Comparison of ENCODE assay signal across 8 cellular contexts in the genomic region with DNA sequence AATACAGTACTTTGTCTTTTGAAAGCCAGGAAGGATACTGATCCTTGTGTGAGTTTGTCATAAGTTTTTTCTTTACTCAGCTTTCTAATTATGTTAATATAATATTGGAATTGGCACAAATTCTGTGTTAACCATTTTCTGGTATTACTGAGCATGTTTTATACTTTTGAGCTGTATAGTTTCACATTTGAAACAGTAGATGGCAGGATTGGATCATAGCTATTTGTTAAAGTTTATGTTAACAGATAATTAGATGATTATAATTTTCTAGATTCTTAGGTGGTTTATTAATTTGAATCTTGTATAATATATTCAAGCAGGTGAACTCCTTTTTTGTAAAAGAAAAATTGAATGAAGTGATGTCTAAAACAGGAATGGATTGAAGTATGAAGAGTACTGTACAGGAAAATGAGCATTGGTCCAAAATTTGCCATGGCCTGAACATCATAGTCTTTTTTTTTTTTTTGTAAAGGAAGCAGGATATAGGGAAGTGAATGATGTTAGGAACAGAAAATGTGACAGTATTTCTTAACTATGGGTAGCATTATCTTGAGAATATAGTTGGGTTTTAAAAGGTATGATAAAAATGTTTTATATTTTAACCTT.
DNase-seq lines count a peak whose midpoint lies in the region; ATAC-seq and TF ChIP-seq lines count a peak whose summit lies in the region.

No MANE protein-coding gene starts in this region.

- ATAC-seq in HG03135 (IDR thresholded peaks at IDR 0.05; ENCODE audit: unreplicated experiment) = no peak

- H3K9me3 ChIP-seq in prostate gland = no peaks in the 10 kb centered on the region

- H3K4me3 ChIP-seq in coronary artery (no peak overlapping the region), prostate gland (no peak overlapping the region)

- no peak for TF ChIP-seq POLR2A in prostate gland (IDR thresholded peaks at IDR 0.05)

- TF ChIP-seq CTCF in coronary artery (IDR thresholded peaks at IDR 0.05) (peak; percentile 20), prostate gland (IDR thresholded peaks at IDR 0.05) (peak in 3 of 4 experiments; percentile 19 to 54 (median 48))

- peak; percentile 7 for DNase-seq in NCI-H510A treated with DMSO at 0.1 percent for 48 hours (lab: John Stamatoyannopoulos, UW)
- no peak for DNase-seq in NCI-H510A (lab: John Stamatoyannopoulos, UW)
- peak; percentile 11 for DNase-seq in NCI-H1694 (lab: John Stamatoyannopoulos, UW)
- DNase-seq in coronary artery (ENCODE audit: low spot score) = no peak
- DNase-seq in prostate gland (ENCODE audit: low spot score) = no peak
- DNase-seq in NK-92 (lab: John Stamatoyannopoulos, UW; ENCODE audit: unreplicated experiment) = no peak
- no peak for DNase-seq in NCI-H128 (lab: John Stamatoyannopoulos, UW; ENCODE audit: unreplicated experiment)

- H3K4me1 ChIP-seq in prostate gland (replicated peaks) = no peaks in the 10 kb centered on the region

- H3K36me3 ChIP-seq in prostate gland = no peaks in the 10 kb centered on the region

- intact Hi-C loops in prostate gland (cut with DNase I) = no loop called here

- no peaks in the 10 kb centered on the region for H3K27me3 ChIP-seq in prostate gland (replicated peaks; ENCODE audit: insufficient read depth)

- no peak overlapping the region for H3K27ac ChIP-seq in coronary artery
- no peak overlapping the region for H3K27ac ChIP-seq in prostate gland

Comparison
In these comparisons a context has a peak if more than half of its experiments do, and no peak if none do; other contexts are left out.
1. DNase-seq: peak in NCI-H510A treated with DMSO at 0.1 percent for 48 hours (single experiment) and NCI-H1694 (single experiment); none in NCI-H510A (single experiment), coronary artery (single experiment), prostate gland (single experiment), NK-92 (single experiment) and NCI-H128 (single experiment).